Comparison of ENCODE assay signal across 22 cellular contexts in genomic region chr1:8863712-8864324, GRCh38. TPM values are rescaled to one million over a fixed set of nuclear protein-coding genes. Genes with fewer than 3 reads are reported as not detected.
DNase-seq lines count a peak whose midpoint lies in the region; ATAC-seq and TF ChIP-seq lines count a peak whose summit lies in the region.
"Had no signal": no experiment of that assay in that cellular context is flagged by ENCODE, and none has a peak within 500 bp of the region (broad histone marks: within the 10 kb centered on the region; RNA-seq: fewer than 3 reads in every experiment).

No MANE protein-coding gene starts in this region.

- TF ChIP-seq RAD21 in IMR-90 (IDR thresholded peaks at IDR 0.05; ENCODE audit: low read length) = no peak

- no peak overlapping the region for H3K56ac ChIP-seq in IMR-90 (ENCODE audit: extremely low read depth, insufficient read depth, low read length)

- H3K36me3 ChIP-seq in IMR-90 (ENCODE audit: control insufficient read depth, insufficient read depth, low read length) = peaks cover 92% of the 10 kb centered on the region

- no peak overlapping the region for H4K8ac ChIP-seq in IMR-90 (ENCODE audit: low read depth in 2 of 2, low read length in 2 of 2)

- intact Hi-C loops in IMR-90 (cut with micrococcal nuclease) = no loop called here

- no peak overlapping the region for H3K9ac ChIP-seq in IMR-90 (ENCODE audit: low read depth, low read length)

- no peak overlapping the region for H2BK5ac ChIP-seq in IMR-90 (ENCODE audit: low read depth, low read length, poor library complexity, severe bottlenecking)

- peaks cover 59 to 90% of the 10 kb centered on the region in 2 experiments for H3K79me1 ChIP-seq in IMR-90 (ENCODE audit: low read depth in 1 of 2, low read length in 2 of 2)

- H3K9me1 ChIP-seq in IMR-90 (ENCODE audit: insufficient read depth, low read length) = peaks cover 6% of the 10 kb centered on the region; the same call in 1 of the 2 replicates

- no peak overlapping the region for H3K4ac ChIP-seq in IMR-90 (ENCODE audit: low read depth, low read length)

- no peak overlapping the region for H3K27ac ChIP-seq in IMR-90 (ENCODE audit: insufficient read depth, low read length)
- H3K27ac ChIP-seq: PC-9 had no signal

- H3K23ac ChIP-seq in IMR-90 (ENCODE audit: low read depth, low read length) = no peak overlapping the region

- no peak overlapping the region for H2BK20ac ChIP-seq in IMR-90 (ENCODE audit: low read depth, low read length)

- peak overlapping the region; percentile 10 for H3K27ac Mint-ChIP-seq in activated naive CD8-positive, alpha-beta T cell
- no peak overlapping the region for H3K27ac Mint-ChIP-seq in activated naive CD8-positive, alpha-beta T cell treated with anti-CD3 and anti-CD28 coated beads for 36 hours
- peak overlapping the region; percentile 62 for H3K27ac Mint-ChIP-seq in activated naive CD8-positive, alpha-beta T cell treated with anti-CD3 and anti-CD28 coated beads, Interleukin-2, amount 50 U/mL, for 24 hours
- peak overlapping the region; percentile 91 for H3K27ac Mint-ChIP-seq in stimulated activated effector memory CD8-positive, alpha-beta T cell treated with anti-CD3 and anti-CD28 coated beads, Interleukin-12 subunit alpha, Interleukin-12 subunit beta, amount 100 ng/mL, for 72 hours
- H3K27ac Mint-ChIP-seq: stimulated activated memory B cell treated with anti-CD40 and anti-IgM and Interleukin-4, amounts not matched to agents 10 μg/mL and 1 μg/mL and 100 μg/mL, for 72 hours had no signal

- dilution Hi-C loops in IMR-90 (cut with HindIII; ENCODE audit: low sequenced_read_pairs, unreplicated experiment) = no loop called here

- H3K4me1 Mint-ChIP-seq in activated naive CD8-positive, alpha-beta T cell (ENCODE audit: low read depth) = peaks cover 28% of the 10 kb centered on the region
- H3K4me1 Mint-ChIP-seq in activated naive CD8-positive, alpha-beta T cell treated with anti-CD3 and anti-CD28 coated beads for 36 hours = peaks cover 38% of the 10 kb centered on the region
- H3K4me1 Mint-ChIP-seq in activated naive CD8-positive, alpha-beta T cell treated with anti-CD3 and anti-CD28 coated beads, Interleukin-2, amount 50 U/mL, for 24 hours = peaks cover 57% of the 10 kb centered on the region
- H3K4me1 Mint-ChIP-seq in stimulated activated effector memory CD8-positive, alpha-beta T cell treated with anti-CD3 and anti-CD28 coated beads, Interleukin-12 subunit alpha, Interleukin-12 subunit beta, amount 100 ng/mL, for 72 hours = peaks cover 69% of the 10 kb centered on the region

- H4K20me1 ChIP-seq in IMR-90 (ENCODE audit: insufficient read depth, low read length) = peaks cover 100% of the 10 kb centered on the region

- no TSS peak for BruUV-seq in IMR-90 (replicated peaks; lab: Mats Ljungman, UMichigan)

- H2AK9ac ChIP-seq in IMR-90 (replicated peaks; ENCODE audit: low read depth, low read length, poor library complexity) = peak overlapping the region; percentile 52

- no peak for TF ChIP-seq POLR2A in IMR-90 (IDR thresholded peaks at IDR 0.05; ENCODE audit: low read depth, low read length)

- H3K27me3 Mint-ChIP-seq in activated naive CD8-positive, alpha-beta T cell = no peaks in the 10 kb centered on the region
- no peaks in the 10 kb centered on the region for H3K27me3 Mint-ChIP-seq in activated naive CD8-positive, alpha-beta T cell treated with anti-CD3 and anti-CD28 coated beads for 36 hours
- no peaks in the 10 kb centered on the region for H3K27me3 Mint-ChIP-seq in activated naive CD8-positive, alpha-beta T cell treated with anti-CD3 and anti-CD28 coated beads, Interleukin-2, amount 50 U/mL, for 24 hours
- H3K27me3 Mint-ChIP-seq: stimulated activated memory B cell treated with anti-CD40 and anti-IgM and Interleukin-4, amounts not matched to agents 10 μg/mL and 1 μg/mL and 100 μg/mL, for 72 hours had no signal

- no peaks in the 10 kb centered on the region for H3K9me3 ChIP-seq in IMR-90 (ENCODE audit: control insufficient read depth, insufficient read depth, low read length)
- H3K9me3 ChIP-seq: tibial nerve had no signal

- TF ChIP-seq CTCF in IMR-90 (conservative IDR thresholded peaks at IDR 0.05; ENCODE audit: low read depth, low read length) (no peak), GM20000 (IDR thresholded peaks at IDR 0.05; ENCODE audit: extremely low read depth, missing control alignments) (no peak)

- H3K4me1 ChIP-seq in IMR-90 (ENCODE audit: control insufficient read depth, insufficient read depth, low read length) = peaks cover 7% of the 10 kb centered on the region

- POLR2A ChIA-PET in IMR-90 (lab: Charles Lee; ENCODE audit: unreplicated experiment) = interaction anchor here (0.5 kb wide), 1 partner anchor 8 kb away, joined by 3 read pairs; no protein-coding TSS in a partner anchor

- ATAC-seq in IMR-90 (ENCODE audit: low read depth) (no peak), HG03442 (IDR thresholded peaks at IDR 0.05; ENCODE audit: unreplicated experiment) (no peak)
- ATAC-seq in activated naive CD8-positive, alpha-beta T cell treated with anti-CD3 and anti-CD28 coated beads, Interleukin-2, amount 50 U/mL, for 24 hours = no peak
- no peak for ATAC-seq in stimulated activated effector memory CD8-positive, alpha-beta T cell treated with anti-CD3 and anti-CD28 coated beads, Interleukin-12 subunit alpha, Interleukin-12 subunit beta, amount 100 ng/mL, for 72 hours
- ATAC-seq: activated CD4-positive, CD25-positive, alpha-beta regulatory T cell treated with anti-CD3 and anti-CD28 coated beads, Interleukin-2, amount 50 U/mL, for 24 hours; sciatic nerve; stimulated activated memory B cell treated with anti-CD40 and anti-IgM and Interleukin-4, amounts not matched to agents 10 μg/mL and 1 μg/mL and 100 μg/mL, for 72 hours had no signal

- H3K9me3 Mint-ChIP-seq in activated naive CD8-positive, alpha-beta T cell (ENCODE audit: low read depth) = no peaks in the 10 kb centered on the region
- no peaks in the 10 kb centered on the region for H3K9me3 Mint-ChIP-seq in activated naive CD8-positive, alpha-beta T cell treated with anti-CD3 and anti-CD28 coated beads for 36 hours
- no peaks in the 10 kb centered on the region for H3K9me3 Mint-ChIP-seq in activated naive CD8-positive, alpha-beta T cell treated with anti-CD3 and anti-CD28 coated beads, Interleukin-2, amount 50 U/mL, for 24 hours
- no peaks in the 10 kb centered on the region for H3K9me3 Mint-ChIP-seq in stimulated activated effector memory CD8-positive, alpha-beta T cell treated with anti-CD3 and anti-CD28 coated beads, Interleukin-12 subunit alpha, Interleukin-12 subunit beta, amount 100 ng/mL, for 72 hours
- H3K9me3 Mint-ChIP-seq: brain; stimulated activated memory B cell treated with anti-CD40 and anti-IgM and Interleukin-4, amounts not matched to agents 10 μg/mL and 1 μg/mL and 100 μg/mL, for 72 hours had no signal

- H3K14ac ChIP-seq in IMR-90 (replicated peaks; ENCODE audit: low read depth, low read length) = no peak overlapping the region

- H3K18ac ChIP-seq in IMR-90 (ENCODE audit: low read depth, low read length) = no peak overlapping the region

- no peak for DNase-seq in activated naive CD8-positive, alpha-beta T cell treated with anti-CD3 and anti-CD28 coated beads for 36 hours
- DNase-seq in IMR-90 (no peak), HK-2 (ENCODE audit: unreplicated experiment) (no peak), GM20000 (ENCODE audit: low spot score) (no peak)
- DNase-seq in activated naive CD8-positive, alpha-beta T cell treated with anti-CD3 and anti-CD28 coated beads, Interleukin-2, amount 50 U/mL, for 24 hours = no peak
- no peak for DNase-seq in stimulated activated effector memory CD8-positive, alpha-beta T cell treated with anti-CD3 and anti-CD28 coated beads, Interleukin-12 subunit alpha, Interleukin-12 subunit beta, amount 100 ng/mL, for 72 hours (ENCODE audit: low spot score in 2 of 2)
- DNase-seq: activated naive CD4-positive, alpha-beta T cell treated with Interleukin-2 at 50 U/mL for 16 hours; cortex of kidney; EL; foreskin melanocyte; GOT3; MM.1S; NCI-H69; PC-9; T-helper 9 cell had no signal

- H2BK15ac ChIP-seq in IMR-90 (ENCODE audit: low read depth, low read length) = no peak overlapping the region

- no peak overlapping the region for H3K4me3 Mint-ChIP-seq in activated naive CD8-positive, alpha-beta T cell
- no peak overlapping the region for H3K4me3 Mint-ChIP-seq in activated naive CD8-positive, alpha-beta T cell treated with anti-CD3 and anti-CD28 coated beads for 36 hours
- H3K4me3 Mint-ChIP-seq in activated naive CD8-positive, alpha-beta T cell treated with anti-CD3 and anti-CD28 coated beads, Interleukin-2, amount 50 U/mL, for 24 hours = no peak overlapping the region
- H3K4me3 Mint-ChIP-seq in stimulated activated effector memory CD8-positive, alpha-beta T cell treated with anti-CD3 and anti-CD28 coated beads, Interleukin-12 subunit alpha, Interleukin-12 subunit beta, amount 100 ng/mL, for 72 hours = no peak overlapping the region
- H3K4me3 Mint-ChIP-seq: brain; stimulated activated memory B cell treated with anti-CD40 and anti-IgM and Interleukin-4, amounts not matched to agents 10 μg/mL and 1 μg/mL and 100 μg/mL, for 72 hours had no signal

- no peak overlapping the region for H2AK5ac ChIP-seq in IMR-90 (ENCODE audit: low read depth, low read length)

- H3K36me3 Mint-ChIP-seq in activated naive CD8-positive, alpha-beta T cell = peaks cover 5% of the 10 kb centered on the region
- H3K36me3 Mint-ChIP-seq in activated naive CD8-positive, alpha-beta T cell treated with anti-CD3 and anti-CD28 coated beads for 36 hours = peaks cover 70% of the 10 kb centered on the region
- H3K36me3 Mint-ChIP-seq in activated naive CD8-positive, alpha-beta T cell treated with anti-CD3 and anti-CD28 coated beads, Interleukin-2, amount 50 U/mL, for 24 hours (ENCODE audit: low read depth) = peaks cover 86% of the 10 kb centered on the region
- peaks cover 100% of the 10 kb centered on the region for H3K36me3 Mint-ChIP-seq in stimulated activated effector memory CD8-positive, alpha-beta T cell treated with anti-CD3 and anti-CD28 coated beads, Interleukin-12 subunit alpha, Interleukin-12 subunit beta, amount 100 ng/mL, for 72 hours

- H2BK120ac ChIP-seq in IMR-90 (ENCODE audit: low read depth, low read length) = no peak overlapping the region

- H3K4me3 ChIP-seq in IMR-90 (ENCODE audit: insufficient read depth, low read depth, low read length) = no peak overlapping the region
- H3K4me3 ChIP-seq: PC-9, tibial nerve had no signal

- H3K4me2 ChIP-seq in IMR-90 (ENCODE audit: low read depth, low read length) = no peak overlapping the region
- H3K4me2 ChIP-seq: PC-9 had no signal

- H2AFZ ChIP-seq in IMR-90 (replicated peaks; ENCODE audit: low read length, poor library complexity) = no peak overlapping the region
- H2AFZ ChIP-seq: PC-9 had no signal

- no peak overlapping the region for H4K5ac ChIP-seq in IMR-90 (ENCODE audit: low read depth, low read length)

- WGBS in IMR-90 (ENCODE audit: extremely low coverage in 2 of 2, insufficient read length in 1 of 2), 2 experiments = 98% methylated on average over 8 of the region's 14 CpGs; no CpG with 5 or more reads in 1 of the 2 experiments

- CTCF ChIA-PET in IMR-90 (lab: Yijun Ruan, JAX) = interaction anchor here (1.2 to 1.6 kb wide), 2 partner anchors 10 to 15 kb away, joined by 3 to 7 read pairs; no protein-coding TSS in a partner anchor

- in situ Hi-C loops in IMR-90 (cut with MboI; ENCODE audit: low sequenced_read_pairs) = loop anchor here (25.0 kb wide), 1 partner anchor 877 kb away; no protein-coding TSS in a partner anchor

- H4K91ac ChIP-seq in IMR-90 (ENCODE audit: insufficient read depth, low read depth, low read length) = no peak overlapping the region

- H3K27me3 ChIP-seq in IMR-90 (ENCODE audit: control insufficient read depth, insufficient read depth, low read length) = no peaks in the 10 kb centered on the region
- H3K27me3 ChIP-seq: tibial nerve had no signal

RNA-seq across cellular contexts. Expression of gene ENO1, which starts 14.7 kb away (rescaled TPM):
- 1,000 to 10,000 TPM; 3,744 to 3,761 TPM for total RNA-seq in activated naive CD8-positive, alpha-beta T cell treated with anti-CD3 and anti-CD28 coated beads for 36 hours
- total RNA-seq in IMR-90 (2012; rRNA removed) = 2,952 and 3,643 TPM in 2 replicates
- polyA plus RNA-seq in IMR-90 (2012; rRNA removed) = 2,094 and 2,125 TPM in 2 replicates
- 1,308 and 1,582 TPM in 2 replicates for polyA plus RNA-seq in IMR-90 (2012; cell fraction: cytosol; rRNA removed)
- polyA plus RNA-seq in IMR-90 (2012; cell fraction: nucleus; rRNA removed; ENCODE audit: low replicate concordance) = 1,133 and 1,170 TPM in 2 replicates

RNA-seq across cellular contexts. Expression of gene RERE, which starts 46.4 kb away (rescaled TPM):
- total RNA-seq in activated naive CD8-positive, alpha-beta T cell treated with anti-CD3 and anti-CD28 coated beads for 36 hours = 10 to 100 TPM; 36.8 to 39.6 TPM
- 11.5 and 15.8 TPM in 2 replicates for total RNA-seq in IMR-90 (2012; rRNA removed)
- polyA plus RNA-seq in IMR-90 (2012; rRNA removed) = 13.5 and 25.1 TPM in 2 replicates
- 7.6 and 12.1 TPM in 2 replicates for polyA plus RNA-seq in IMR-90 (2012; cell fraction: cytosol; rRNA removed)
- 27.4 and 39.6 TPM in 2 replicates for polyA plus RNA-seq in IMR-90 (2012; cell fraction: nucleus; rRNA removed; ENCODE audit: low replicate concordance)
